ENCODE assay signal across 8 cellular contexts in the genomic region with DNA sequence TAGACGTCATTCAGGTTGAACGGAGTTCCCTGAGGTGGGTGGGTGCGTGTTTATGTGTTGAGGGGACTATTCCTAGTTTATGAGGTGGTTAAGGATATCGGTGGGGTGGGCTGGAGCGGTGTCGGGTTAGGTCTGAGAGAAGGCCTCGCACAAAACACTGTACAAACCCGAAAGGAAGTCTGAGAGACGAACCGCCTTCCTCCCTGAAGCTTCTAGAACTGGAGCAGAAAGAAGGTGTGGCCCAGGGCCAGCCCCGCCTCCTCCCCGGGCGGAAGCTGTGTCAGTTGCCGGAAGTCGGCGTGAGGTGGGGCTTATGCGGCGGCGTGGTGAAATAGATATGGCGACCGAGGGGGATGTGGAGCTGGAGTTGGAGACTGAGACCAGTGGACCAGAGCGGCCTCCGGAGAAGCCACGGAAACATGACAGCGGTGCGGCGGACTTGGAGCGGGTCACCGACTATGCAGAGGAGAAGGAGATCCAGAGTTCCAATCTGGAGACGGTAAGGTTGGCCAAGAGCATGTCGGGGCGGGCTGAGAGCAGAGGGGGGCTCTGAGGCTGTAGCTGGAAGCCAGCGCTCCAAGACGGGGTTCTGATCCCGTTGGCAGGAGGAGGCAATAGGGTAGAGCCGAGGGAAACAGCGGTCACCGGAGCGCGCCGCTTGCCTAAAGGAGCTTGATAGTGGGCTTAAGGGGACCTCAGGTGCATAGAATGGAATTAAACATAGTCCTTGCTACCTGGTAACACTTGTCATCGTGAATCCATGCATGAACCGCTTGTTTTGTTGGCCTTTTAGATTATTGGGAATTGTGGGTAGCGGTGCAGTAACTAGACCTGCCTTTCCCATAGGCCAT. TPM values are rescaled to one million over a fixed set of nuclear protein-coding genes. Genes with fewer than 3 reads are reported as not detected.
A peak's percentile ranks its signal among the peaks of the same experiment; 100 is the strongest.
DNase-seq lines count a peak whose midpoint lies in the region; ATAC-seq and TF ChIP-seq lines count a peak whose summit lies in the region.

A gene with protein sequence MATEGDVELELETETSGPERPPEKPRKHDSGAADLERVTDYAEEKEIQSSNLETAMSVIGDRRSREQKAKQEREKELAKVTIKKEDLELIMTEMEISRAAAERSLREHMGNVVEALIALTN (plus strand): TSS at position 314 of the 851 bp plus-strand sequence. CDS start 24 bp downstream, at position 338.

- peaks cover 0 to 8% (median 2%) of the 10 kb centered on the region in 4 donors for H3K4me1 ChIP-seq in right lobe of liver

- TF ChIP-seq POLR2A in right lobe of liver (IDR thresholded peaks at IDR 0.05): peak; percentile 57

- TF ChIP-seq CTCF in dorsolateral prefrontal cortex (IDR thresholded peaks at IDR 0.05 in 54 of 56, conservative IDR thresholded peaks at IDR 0.05 in 2 of 56; ENCODE audit: low read depth in 1 of 56, partially characterized antibody in 56 of 56) (peak in 18 of 56 donors; percentile 7 to 39 (median 24)), right lobe of liver (IDR thresholded peaks at IDR 0.05) (no peak)

- no peaks in the 10 kb centered on the region for H3K9me3 ChIP-seq in right lobe of liver

- DNase-seq in Ammon's horn (ENCODE audit: low spot score) (peak; percentile 96), GM19238 (ENCODE audit: insufficient read length, low spot score) (peak; percentile 87), NCI-H774 (lab: John Stamatoyannopoulos, UW) (peak; percentile 83), dorsolateral prefrontal cortex (peak; percentile 92 to 97 (median 94)), right lobe of liver (peak; percentile 93 to 96 (median 95))
- DNase-seq in activated CD4-positive, alpha-beta T cell treated with anti-CD3 and anti-CD28 coated beads, Interleukin-2, amount 50 U/mL, for 48 hours: peak; percentile 91 to 93
- DNase-seq in stimulated activated CD4-positive, alpha-beta T cell treated with anti-CD3 and anti-CD28 coated beads, Interleukin-4, amount 100 ng/mL, for 4 hours: peak; percentile 87 to 92

- H3K27ac ChIP-seq in dorsolateral prefrontal cortex (peak within 1 kb of the TSS; percentile 94 to 100 (median 99)), right lobe of liver (peak within 1 kb of the TSS; percentile 95 to 99 (median 97))

- intact Hi-C loops in dorsolateral prefrontal cortex (cut with DNase I) (loop anchor here in 1 of 2 donors (5.0 kb wide), 1 partner anchor 1528 kb away; the partner anchor contains the start of genes GANC and TMEM87A), right lobe of liver (cut with DNase I) (no loop called here)

- ATAC-seq in HG03442 (IDR thresholded peaks at IDR 0.05; ENCODE audit: unreplicated experiment): peak; percentile 88
- peak; percentile 93 to 97 (median 94) for ATAC-seq in right lobe of liver

- H3K4me3 ChIP-seq in dorsolateral prefrontal cortex: peak within 1 kb of the TSS; percentile 57 to 100 (median 90)
- peak within 1 kb of the TSS; percentile 81 to 86 (median 85) for H3K4me3 ChIP-seq in right lobe of liver

- H3K27me3 ChIP-seq in dorsolateral prefrontal cortex: no peaks in the 10 kb centered on the region
- H3K27me3 ChIP-seq in right lobe of liver: no peaks in the 10 kb centered on the region

- H3K36me3 ChIP-seq in right lobe of liver: peaks cover 0 to 28% (median 14%) of the 10 kb centered on the region in 4 donors

- 13% methylated on average over 26 of the region's 44 CpGs for WGBS in right lobe of liver (ENCODE audit: insufficient coverage, low coverage, low lambda C conversion rate, missing lambda C conversion rate)

RNA-seq across cellular contexts. Expression of the gene that starts here (rescaled TPM):
- total RNA-seq in dorsolateral prefrontal cortex: 10 to 100 TPM in 116 of 120 experiments, 1 to 10 TPM in 4; 6.8 to 38.8 (median 17.4) TPM
- total RNA-seq in right lobe of liver: 10 to 100 TPM in 3 of 6 experiments, 1 to 10 TPM in 3; 6.1 to 17.4 (median 9.1) TPM

Comparison
In these comparisons a context has a peak if more than half of its experiments do, and no peak if none do; other contexts are left out.
1. Peak in every context shown above with its lines: DNase-seq, ATAC-seq, H3K4me3 ChIP-seq and H3K27ac ChIP-seq.